Comparison of ENCODE assay signal across 24 cellular contexts in genomic region chr1:156157974-156158373, GRCh38. TPM values are rescaled to one million over a fixed set of nuclear protein-coding genes. Genes with fewer than 3 reads are reported as not detected.
DNase-seq lines count a peak whose midpoint lies in the region; ATAC-seq and TF ChIP-seq lines count a peak whose summit lies in the region.
"Had no signal": no experiment of that assay in that cellular context is flagged by ENCODE, and none has a peak within 500 bp of the region (broad histone marks: within the 10 kb centered on the region; RNA-seq: fewer than 3 reads in every experiment).

No MANE protein-coding gene starts in this region.

- H3K27me3 ChIP-seq in neutrophil: no peaks in the 10 kb centered on the region
- no peaks in the 10 kb centered on the region for H3K27me3 ChIP-seq in right cardiac atrium (ENCODE audit: control insufficient read depth, insufficient read depth)
- no peaks in the 10 kb centered on the region for H3K27me3 ChIP-seq in CD4-positive, alpha-beta memory T cell (ENCODE audit: insufficient read depth, low read length)
- H3K27me3 ChIP-seq: upper lobe of right lung had no signal

- H3K4me1 ChIP-seq in neutrophil (ENCODE audit: control insufficient read depth in 1 of 2, insufficient read depth in 1 of 2, low read depth in 1 of 2, low read length in 1 of 2) (peaks cover 66 to 69% of the 10 kb centered on the region in 2 experiments), right cardiac atrium (ENCODE audit: control insufficient read depth, insufficient read depth, low read length) (peaks cover 4% of the 10 kb centered on the region)
- H3K4me1 ChIP-seq in CD4-positive, alpha-beta memory T cell (ENCODE audit: insufficient read depth, low read length): peaks cover 13% of the 10 kb centered on the region

- H3K9me3 ChIP-seq in neutrophil (no peaks in the 10 kb centered on the region), right cardiac atrium (ENCODE audit: control insufficient read depth, low read length) (no peaks in the 10 kb centered on the region)
- no peaks in the 10 kb centered on the region for H3K9me3 ChIP-seq in CD4-positive, alpha-beta memory T cell (ENCODE audit: control insufficient read depth in 1 of 2, low read length in 2 of 2)
- H3K9me3 ChIP-seq: prostate gland, upper lobe of right lung had no signal

- ATAC-seq in activated T-cell treated with anti-CD3 and anti-CD28 coated beads, Interleukin-2, amount 50 U/mL, for 4 hours: no peak
- ATAC-seq in activated CD8-positive, alpha-beta T cell treated with anti-CD3 and anti-CD28 coated beads, Interleukin-2, amount 10 ng/mL, durations not matched to agents 7 days and 5 days: no peak
- ATAC-seq in HG02840 (IDR thresholded peaks at IDR 0.05; ENCODE audit: low FRiP score, unreplicated experiment) (no peak), right cardiac atrium (no peak)
- ATAC-seq: upper lobe of right lung had no signal

- peak overlapping the region; percentile 92 for H3K27ac Mint-ChIP-seq in activated T-cell treated with anti-CD3 and anti-CD28 coated beads, Interleukin-2, amount 50 U/mL, for 24 hours
- peak overlapping the region in 2 of 3 donors; percentile 4 to 17 for H3K27ac Mint-ChIP-seq in IgD-negative memory B cell
- peak overlapping the region; percentile 13 for H3K27ac Mint-ChIP-seq in activated CD8-positive, alpha-beta T cell treated with anti-CD3 and anti-CD28 coated beads, Interleukin-2, amount 10 ng/mL, durations not matched to agents 7 days and 5 days
- H3K27ac Mint-ChIP-seq in CD4-positive, alpha-beta memory T cell: peak overlapping the region in 1 of 7 donors; percentile 38
- H3K27ac Mint-ChIP-seq: activated naive CD8-positive, alpha-beta T cell treated with anti-CD3 and anti-CD28 coated beads, Interleukin-2, amount 10 ng/mL, durations not matched to agents 7 days and 5 days had no signal

- intact Hi-C loops in right cardiac atrium (cut with DNase I): loop anchor here in 1 of 4 donors (5.0 kb wide), 1 partner anchor 49 kb away; no protein-coding TSS in a partner anchor
- intact Hi-C loops in CD4-positive, alpha-beta memory T cell (cut with micrococcal nuclease): no loop called here

- H3K36me3 ChIP-seq in neutrophil: peaks cover 71% of the 10 kb centered on the region
- H3K36me3 ChIP-seq in CD4-positive, alpha-beta memory T cell (ENCODE audit: insufficient read depth, low read length): no peaks in the 10 kb centered on the region
- H3K36me3 ChIP-seq: prostate gland, upper lobe of right lung, WERI-Rb-1 had no signal

- POLR2A ChIA-PET in activated CD8-positive, alpha-beta T cell treated with anti-CD3 and anti-CD28 coated beads, Interleukin-2, amount 10 ng/mL, durations not matched to agents 7 days and 5 days (lab: Charles Lee): interaction anchor here (1.3 kb wide), 1 partner anchor 36 kb away, joined by 6 read pairs; the partner anchor contains the start of gene SLC25A44
- POLR2A ChIA-PET in CD4-positive, alpha-beta memory T cell (lab: Charles Lee; ENCODE audit: partially characterized antibody): interaction anchor here (1.1 kb wide), 1 partner anchor 66 kb away, joined by 3 read pairs; no protein-coding TSS in a partner anchor

- peak overlapping the region; percentile 96 for H3K27ac ChIP-seq in neutrophil
- H3K27ac ChIP-seq in right cardiac atrium (ENCODE audit: low read length): no peak overlapping the region
- no peak overlapping the region for H3K27ac ChIP-seq in CD4-positive, alpha-beta memory T cell (ENCODE audit: low read depth, low read length)
- H3K27ac ChIP-seq: prostate gland, SK-N-MC, upper lobe of right lung, WERI-Rb-1 had no signal

- no peaks in the 10 kb centered on the region for H3K9me3 Mint-ChIP-seq in activated T-cell treated with anti-CD3 and anti-CD28 coated beads, Interleukin-2, amount 50 U/mL, for 24 hours
- no peaks in the 10 kb centered on the region for H3K9me3 Mint-ChIP-seq in activated T-cell treated with anti-CD3 and anti-CD28 coated beads, Interleukin-2, amount 50 U/mL, for 4 hours
- no peaks in the 10 kb centered on the region for H3K9me3 Mint-ChIP-seq in IgD-negative memory B cell
- no peaks in the 10 kb centered on the region for H3K9me3 Mint-ChIP-seq in activated CD8-positive, alpha-beta T cell treated with anti-CD3 and anti-CD28 coated beads, Interleukin-2, amount 10 ng/mL, durations not matched to agents 7 days and 5 days (ENCODE audit: insufficient read depth)
- H3K9me3 Mint-ChIP-seq in CD4-positive, alpha-beta memory T cell: no peaks in the 10 kb centered on the region
- H3K9me3 Mint-ChIP-seq: activated naive CD8-positive, alpha-beta T cell treated with anti-CD3 and anti-CD28 coated beads, Interleukin-2, amount 10 ng/mL, durations not matched to agents 7 days and 5 days; H9 had no signal

- peak overlapping the region; percentile 4 for H3K4me3 Mint-ChIP-seq in activated T-cell treated with anti-CD3 and anti-CD28 coated beads, Interleukin-2, amount 50 U/mL, for 24 hours
- H3K4me3 Mint-ChIP-seq in activated T-cell treated with anti-CD3 and anti-CD28 coated beads, Interleukin-2, amount 50 U/mL, for 4 hours: no peak overlapping the region
- H3K4me3 Mint-ChIP-seq in IgD-negative memory B cell: peak overlapping the region in 2 of 4 donors; percentile 75 to 77
- no peak overlapping the region for H3K4me3 Mint-ChIP-seq in activated CD8-positive, alpha-beta T cell treated with anti-CD3 and anti-CD28 coated beads, Interleukin-2, amount 10 ng/mL, durations not matched to agents 7 days and 5 days
- H3K4me3 Mint-ChIP-seq in CD4-positive, alpha-beta memory T cell: peak overlapping the region in 1 of 8 donors; percentile 70
- H3K4me3 Mint-ChIP-seq: activated naive CD8-positive, alpha-beta T cell treated with anti-CD3 and anti-CD28 coated beads, Interleukin-2, amount 10 ng/mL, durations not matched to agents 7 days and 5 days; H9 had no signal

- 76% methylated on average over 5 of the region's 5 CpGs for WGBS in right cardiac atrium

- H3K27me3 Mint-ChIP-seq in activated T-cell treated with anti-CD3 and anti-CD28 coated beads, Interleukin-2, amount 50 U/mL, for 24 hours: no peaks in the 10 kb centered on the region
- H3K27me3 Mint-ChIP-seq in activated T-cell treated with anti-CD3 and anti-CD28 coated beads, Interleukin-2, amount 50 U/mL, for 4 hours (ENCODE audit: low read depth): peaks cover 2% of the 10 kb centered on the region
- peaks cover 59% of the 10 kb centered on the region for H3K27me3 Mint-ChIP-seq in IgD-negative memory B cell
- no peaks in the 10 kb centered on the region for H3K27me3 Mint-ChIP-seq in activated CD8-positive, alpha-beta T cell treated with anti-CD3 and anti-CD28 coated beads, Interleukin-2, amount 10 ng/mL, durations not matched to agents 7 days and 5 days (ENCODE audit: low read depth)
- H3K27me3 Mint-ChIP-seq in CD4-positive, alpha-beta memory T cell: no peaks in the 10 kb centered on the region
- H3K27me3 Mint-ChIP-seq: activated naive CD8-positive, alpha-beta T cell treated with anti-CD3 and anti-CD28 coated beads, Interleukin-2, amount 10 ng/mL, durations not matched to agents 7 days and 5 days had no signal

- H3K4me3 ChIP-seq in neutrophil (ENCODE audit: low read depth in 1 of 2, low read length in 1 of 2) (no peak overlapping the region), right cardiac atrium (ENCODE audit: low read length) (no peak overlapping the region)
- H3K4me3 ChIP-seq in CD4-positive, alpha-beta memory T cell (ENCODE audit: low read length in 2 of 2): no peak overlapping the region
- H3K4me3 ChIP-seq: lung, prostate gland, SK-N-MC, upper lobe of right lung had no signal

- H3K36me3 Mint-ChIP-seq in activated T-cell treated with anti-CD3 and anti-CD28 coated beads, Interleukin-2, amount 50 U/mL, for 24 hours (ENCODE audit: low read depth): peaks cover 71% of the 10 kb centered on the region
- peaks cover 3% of the 10 kb centered on the region for H3K36me3 Mint-ChIP-seq in activated T-cell treated with anti-CD3 and anti-CD28 coated beads, Interleukin-2, amount 50 U/mL, for 4 hours (ENCODE audit: insufficient read depth)
- peaks cover 5% of the 10 kb centered on the region for H3K36me3 Mint-ChIP-seq in IgD-negative memory B cell
- H3K36me3 Mint-ChIP-seq in activated CD8-positive, alpha-beta T cell treated with anti-CD3 and anti-CD28 coated beads, Interleukin-2, amount 10 ng/mL, durations not matched to agents 7 days and 5 days (ENCODE audit: low read depth): peaks cover 36% of the 10 kb centered on the region
- H3K36me3 Mint-ChIP-seq in CD4-positive, alpha-beta memory T cell: no peaks in the 10 kb centered on the region

- no peak for TF ChIP-seq CTCF in neutrophil (IDR thresholded peaks at IDR 0.05)

- peaks cover 92% of the 10 kb centered on the region for H3K4me1 Mint-ChIP-seq in activated T-cell treated with anti-CD3 and anti-CD28 coated beads, Interleukin-2, amount 50 U/mL, for 24 hours (ENCODE audit: low read depth)
- H3K4me1 Mint-ChIP-seq in activated T-cell treated with anti-CD3 and anti-CD28 coated beads, Interleukin-2, amount 50 U/mL, for 4 hours (ENCODE audit: low read depth): peaks cover 73% of the 10 kb centered on the region
- H3K4me1 Mint-ChIP-seq in IgD-negative memory B cell: peaks cover 44 to 53% (median 47%) of the 10 kb centered on the region in 3 donors
- H3K4me1 Mint-ChIP-seq in activated CD8-positive, alpha-beta T cell treated with anti-CD3 and anti-CD28 coated beads, Interleukin-2, amount 10 ng/mL, durations not matched to agents 7 days and 5 days (ENCODE audit: low read depth): peaks cover 81% of the 10 kb centered on the region
- H3K4me1 Mint-ChIP-seq in CD4-positive, alpha-beta memory T cell: peaks cover 4 to 59% (median 17%) of the 10 kb centered on the region in 4 donors

- DNase-seq in activated T-cell treated with anti-CD3 and anti-CD28 coated beads, Interleukin-2, amount 50 U/mL, for 24 hours: no peak
- DNase-seq in activated T-cell treated with anti-CD3 and anti-CD28 coated beads, Interleukin-2, amount 50 U/mL, for 4 hours: no peak
- DNase-seq in activated CD8-positive, alpha-beta T cell treated with anti-CD3 and anti-CD28 coated beads, Interleukin-2, amount 10 ng/mL, durations not matched to agents 7 days and 5 days: no peak
- no peak for DNase-seq in right cardiac atrium
- no peak for DNase-seq in CD4-positive, alpha-beta memory T cell
- DNase-seq: activated CD4-positive, alpha-beta T cell treated with anti-CD3 and anti-CD28 coated beads, Interleukin-2, amount 50 U/mL, for 4 hours; activated naive CD8-positive, alpha-beta T cell treated with anti-CD3 and anti-CD28 coated beads, Interleukin-2, amount 10 ng/mL, durations not matched to agents 7 days and 5 days; activated T-cell treated with anti-CD3 and anti-CD28 coated beads, Interleukin-2, amount 50 U/mL, for 48 hours; EL; glutamatergic neuron; H9; kidney glomerular epithelial cell; NCI-H1105; NCI-H1930; NCI-H526 treated with DMSO at 0.1 percent for 48 hours; T-helper 9 cell; upper lobe of right lung; WERI-Rb-1 had no signal

- CTCF ChIA-PET in activated CD8-positive, alpha-beta T cell treated with anti-CD3 and anti-CD28 coated beads, Interleukin-2, amount 10 ng/mL, durations not matched to agents 7 days and 5 days (lab: Charles Lee): no interaction called here
- CTCF ChIA-PET in CD4-positive, alpha-beta memory T cell (lab: Charles Lee; ENCODE audit: partially characterized antibody): interaction anchor here (1.1 kb wide), 1 partner anchor 67 kb away, joined by 4 read pairs; no protein-coding TSS in a partner anchor

RNA-seq across cellular contexts. Expression of gene SEMA4A, which starts 4.6 kb away (rescaled TPM):
- total RNA-seq in activated T-cell treated with anti-CD3 and anti-CD28 coated beads, Interleukin-2, amount 50 U/mL, for 4 hours: 10 to 100 TPM; 31.7 to 51.5 (median 37.1) TPM
- polyA plus RNA-seq in IgD-negative memory B cell (11.0 TPM), right cardiac atrium (3.7 TPM)
- 10 to 100 TPM; 16.8 to 17.8 TPM for total RNA-seq in activated CD8-positive, alpha-beta T cell treated with anti-CD3 and anti-CD28 coated beads, Interleukin-2, amount 10 ng/mL, durations not matched to agents 7 days and 5 days
- 1 to 10 TPM; 2.3 to 3.4 (median 2.7) TPM for total RNA-seq in right cardiac atrium
- 1 to 10 TPM; 1.2 TPM for total RNA-seq in CD4-positive, alpha-beta memory T cell
- 1 to 10 TPM in 1 of 2 donors, under 1 TPM in 1; 0.88 to 1.3 TPM for polyA plus RNA-seq in CD4-positive, alpha-beta memory T cell

RNA-seq across cellular contexts. Expression of gene SLC25A44, which starts 35.9 kb away (rescaled TPM):
- 10 to 100 TPM; 61.3 to 79.7 (median 73.0) TPM for total RNA-seq in activated T-cell treated with anti-CD3 and anti-CD28 coated beads, Interleukin-2, amount 50 U/mL, for 4 hours
- polyA plus RNA-seq in IgD-negative memory B cell (16.6 TPM), right cardiac atrium (8.6 TPM)
- total RNA-seq in activated CD8-positive, alpha-beta T cell treated with anti-CD3 and anti-CD28 coated beads, Interleukin-2, amount 10 ng/mL, durations not matched to agents 7 days and 5 days: 10 to 100 TPM; 31.8 to 33.8 TPM
- total RNA-seq in right cardiac atrium: 10 to 100 TPM; 14.2 to 21.5 (median 15.7) TPM
- 10 to 100 TPM; 21.2 to 23.3 TPM for total RNA-seq in CD4-positive, alpha-beta memory T cell
- polyA plus RNA-seq in CD4-positive, alpha-beta memory T cell: 10 to 100 TPM in 1 of 2 donors, 1 to 10 TPM in 1; 9.8 to 15.3 TPM

RNA-seq across cellular contexts. Expression of gene LMNA, which starts 43.5 kb away (rescaled TPM):
- 100 to 1,000 TPM; 113 to 162 (median 124) TPM for total RNA-seq in activated T-cell treated with anti-CD3 and anti-CD28 coated beads, Interleukin-2, amount 50 U/mL, for 4 hours
- polyA plus RNA-seq in IgD-negative memory B cell (5.7 TPM), right cardiac atrium (247 TPM)
- total RNA-seq in activated CD8-positive, alpha-beta T cell treated with anti-CD3 and anti-CD28 coated beads, Interleukin-2, amount 10 ng/mL, durations not matched to agents 7 days and 5 days: 10 to 100 TPM in 1 of 2 experiments, 1 to 10 TPM in 1; 8.5 to 10.3 TPM
- total RNA-seq in right cardiac atrium: 100 to 1,000 TPM; 238 to 451 (median 281) TPM
- total RNA-seq in CD4-positive, alpha-beta memory T cell: 10 to 100 TPM; 29.7 to 33.8 TPM
- polyA plus RNA-seq in CD4-positive, alpha-beta memory T cell: 10 to 100 TPM; 19.1 to 47.1 TPM

RNA-seq across cellular contexts. Expression of gene PMF1, which starts 54.8 kb away (rescaled TPM):
- total RNA-seq in activated T-cell treated with anti-CD3 and anti-CD28 coated beads, Interleukin-2, amount 50 U/mL, for 4 hours: 100 to 1,000 TPM; 184 to 201 (median 192) TPM
- polyA plus RNA-seq in IgD-negative memory B cell: 87.0 TPM
- total RNA-seq in activated CD8-positive, alpha-beta T cell treated with anti-CD3 and anti-CD28 coated beads, Interleukin-2, amount 10 ng/mL, durations not matched to agents 7 days and 5 days: 10 to 100 TPM; 72.3 to 77.3 TPM
- total RNA-seq in right cardiac atrium: 10 to 100 TPM; 55.3 to 62.9 (median 59.5) TPM
- polyA plus RNA-seq in right cardiac atrium: 93.6 TPM
- total RNA-seq in CD4-positive, alpha-beta memory T cell: 10 to 100 TPM; 39.0 to 40.2 TPM
- polyA plus RNA-seq in CD4-positive, alpha-beta memory T cell: 100 to 1,000 TPM in 1 of 2 donors, 10 to 100 TPM in 1; 73.3 to 106 TPM

Comparison
In these comparisons a context has a peak if more than half of its experiments do, and no peak if none do; other contexts are left out.
1. RNA of gene SEMA4A, which starts 4.6 kb away (total RNA-seq): 31.7 to 51.5 TPM in activated T-cell treated with anti-CD3 and anti-CD28 coated beads, Interleukin-2, amount 50 U/mL, for 4 hours and 16.8 to 17.8 TPM in activated CD8-positive, alpha-beta T cell treated with anti-CD3 and anti-CD28 coated beads, Interleukin-2, amount 10 ng/mL, durations not matched to agents 7 days and 5 days; 2.3 to 3.4 TPM in right cardiac atrium and 1.2 TPM in CD4-positive, alpha-beta memory T cell; every median in the first group is over 4 times any median in the second.